ENCODE assay signal across 16 cellular contexts in genomic region chr12:122958198-122958888, GRCh38. TPM values are rescaled to one million over a fixed set of nuclear protein-coding genes. Genes with fewer than 3 reads are reported as not detected.
A peak's percentile ranks its signal among the peaks of the same experiment; 100 is the strongest.
DNase-seq lines count a peak whose midpoint lies in the region; ATAC-seq and TF ChIP-seq lines count a peak whose summit lies in the region.
"Had no signal": no experiment of that assay in that cellular context is flagged by ENCODE, and none has a peak within 500 bp of the region (broad histone marks: within the 10 kb centered on the region; RNA-seq: fewer than 3 reads in every experiment).

No MANE protein-coding gene starts in this region.

- no peaks in the 10 kb centered on the region for H3K9me3 ChIP-seq in HEK293 (ENCODE audit: control insufficient read depth, insufficient read depth, low read depth, low read length)
- H3K9me3 ChIP-seq in Panc1 (ENCODE audit: control insufficient read depth, insufficient read depth, low read depth, low read length), result no peaks in the 10 kb centered on the region
- H3K9me3 ChIP-seq: Caco-2 had no signal

- no peak overlapping the region for H3K4me3 ChIP-seq in HEK293 (ENCODE audit: low read depth, low read length)
- no peak overlapping the region for H3K4me3 ChIP-seq in Panc1 (ENCODE audit: low read depth in 2 of 2, low read length in 2 of 2)
- H3K4me3 ChIP-seq: PC-9 had no signal

- no peak for TF ChIP-seq CTCF in HEK293 (tag by site-specific recombination; IDR thresholded peaks at IDR 0.05)
- no peak for TF ChIP-seq CTCF in Panc1 (IDR thresholded peaks at IDR 0.05)

- H3K36me3 ChIP-seq in HEK293 (ENCODE audit: control insufficient read depth in 2 of 2, insufficient read depth in 1 of 2, low read length in 2 of 2) (peaks cover 7 to 32% of the 10 kb centered on the region in 2 experiments; a peak in 2 of 3 replicates), Panc1 (ENCODE audit: control insufficient read depth, insufficient read depth, low read length) (no peaks in the 10 kb centered on the region; the same call in none of the 2 replicates)

- H3K27ac ChIP-seq in HEK293 (ENCODE audit: extremely low read depth, low read depth, low read length) (no peak overlapping the region), Panc1 (ENCODE audit: low read length) (no peak overlapping the region)
- H3K27ac ChIP-seq: PC-9 had no signal

- H3K27me3 ChIP-seq in Panc1 (ENCODE audit: control insufficient read depth, insufficient read depth, low read length), result no peaks in the 10 kb centered on the region

- TSS peak; percentile 49 for BruUV-seq in Panc1 (replicated peaks; lab: Mats Ljungman, UMichigan)

- in situ Hi-C loops in Panc1 (cut with HindIII; ENCODE audit: low pct_unique_long_range_greater_than_20kb, low sequenced_read_pairs), result no loop called here

- intact Hi-C loops in Panc1 (cut with micrococcal nuclease; ENCODE audit: unreplicated experiment), result loop anchor here (2.0 to 10.0 kb wide), 2 partner anchors 98 to 164 kb away; no protein-coding TSS in a partner anchor

- CTCF ChIA-PET in HEK293 (lab: Yijun Ruan, JAX), result interaction anchor here (0.6 to 9.3 kb wide), 3 partner anchors 70 to 553 kb away, joined by 3 to 105 read pairs (median 4); no protein-coding TSS in a partner anchor
- CTCF ChIA-PET in Panc1 (lab: Charles Lee), result no interaction called here

- DNase-seq in Panc1 (ENCODE audit: low read depth, low spot score) (no peak), dermis microvascular lymphatic vessel endothelial cell (ENCODE audit: low read depth in 2 of 2) (peak; percentile 94 to 99), glomerular endothelial cell (ENCODE audit: extremely low read depth, low read depth, low spot score) (peak; percentile 90), MV-4-11 (lab: John Stamatoyannopoulos, UW) (no peak), T-helper 9 cell (no peak)
- DNase-seq: Caco-2; CD4-positive, CD25-positive, alpha-beta regulatory T cell; DMS153; HFFc6; KBM-7; NCI-H1436 treated with DMSO at 0.1 percent for 48 hours; NCI-H2081; NCI-H524; PC-9 had no signal

- H3K4me1 ChIP-seq in HEK293 (ENCODE audit: control insufficient read depth, insufficient read depth, low read length) (peaks cover 5% of the 10 kb centered on the region; the same call in 1 of the 2 replicates), Panc1 (ENCODE audit: control insufficient read depth, insufficient read depth, low read length) (peaks cover 14% of the 10 kb centered on the region)
- H3K4me1 ChIP-seq: Caco-2 had no signal

- POLR2A ChIA-PET in HEK293 (lab: Yijun Ruan, JAX) (no interaction called here), Panc1 (lab: Charles Lee) (no interaction called here)

- ATAC-seq in Panc1, result no peak
- ATAC-seq in GM18867 (IDR thresholded peaks at IDR 0.05; ENCODE audit: unreplicated experiment), result no peak

TF ChIP-seq in HEK293, 187 proteins besides CTCF, POLR2A, EP300 and RAD21:
- peak; percentile 94 for TF ChIP-seq ZNF121 (tag by site-specific recombination; IDR thresholded peaks at IDR 0.05)
- no peak for TF ChIP-seq ZNF2 (tag by site-specific recombination; IDR thresholded peaks at IDR 0.05)

RNA-seq across cellular contexts. Expression of gene ABCB9, which starts 7.9 kb away (rescaled TPM):
- total RNA-seq in Panc1 (2021; ENCODE audit: unreplicated experiment) (32.7 TPM), dermis microvascular lymphatic vessel endothelial cell (4.5 and 5.2 TPM in 2 replicates), glomerular endothelial cell (6.2 and 14.3 TPM in 2 replicates)
- 31.5 TPM for polyA plus RNA-seq in Panc1 (2012; ENCODE audit: insufficient read length)

RNA-seq across cellular contexts. Expression of gene OGFOD2, which starts 16.7 kb away (rescaled TPM):
- 32.0 TPM for total RNA-seq in Panc1 (2021; ENCODE audit: unreplicated experiment)
- 37.7 TPM for polyA plus RNA-seq in Panc1 (2012; ENCODE audit: insufficient read length)
- 7.6 and 9.1 TPM in 2 replicates for total RNA-seq in dermis microvascular lymphatic vessel endothelial cell
- 8.8 and 10.6 TPM in 2 replicates for total RNA-seq in glomerular endothelial cell

RNA-seq across cellular contexts. Expression of gene ARL6IP4, which starts 22.1 kb away (rescaled TPM):
- total RNA-seq in Panc1 (2021; ENCODE audit: unreplicated experiment) (184 TPM), dermis microvascular lymphatic vessel endothelial cell (133 and 149 TPM in 2 replicates), glomerular endothelial cell (189 and 247 TPM in 2 replicates)
- polyA plus RNA-seq in Panc1 (2012; ENCODE audit: insufficient read length), result 324 TPM

Comparison
In these comparisons a context has a peak if more than half of its experiments do, and no peak if none do; other contexts are left out.
1. DNase-seq: peak in dermis microvascular lymphatic vessel endothelial cell (2 of 2) and glomerular endothelial cell (single experiment); none in Panc1 (single experiment), MV-4-11 (single experiment) and T-helper 9 cell (single experiment).